Comparison of ENCODE assay signal across 8 cellular contexts in genomic region chr1:204072951-204073836, GRCh38. TPM values are rescaled to one million over a fixed set of nuclear protein-coding genes. Genes with fewer than 3 reads are reported as not detected.
DNase-seq lines count a peak whose midpoint lies in the region; ATAC-seq, FAIRE-seq and TF ChIP-seq lines count a peak whose summit lies in the region.

Gene SOX13 (plus strand): TSS chr1:204073115. CDS start chr1:204112916, 39,801 bp downstream.

- H3K36me3 ChIP-seq in A673 (ENCODE audit: insufficient read depth, low read length, poor library complexity, severe bottlenecking), result no peaks in the 10 kb centered on the region
- H3K36me3 ChIP-seq in muscle layer of duodenum (ENCODE audit: control insufficient read depth in 1 of 2, insufficient read depth in 2 of 2, low read length in 2 of 2), result no peaks in the 10 kb centered on the region

- H3K4me3 Mint-ChIP-seq in type B pancreatic cell, result peak within 1 kb of the TSS; percentile 99

- H3K9me3 ChIP-seq in A673 (ENCODE audit: low read depth, low read length, poor library complexity, severe bottlenecking) (no peaks in the 10 kb centered on the region), muscle layer of duodenum (ENCODE audit: control insufficient read depth in 1 of 2, low read length in 2 of 2) (no peaks in the 10 kb centered on the region)

- no peak for ATAC-seq in HG03520 (IDR thresholded peaks at IDR 0.05; ENCODE audit: unreplicated experiment)

- CTCF ChIA-PET in A673 (lab: Charles Lee), result interaction anchor here (0.5 to 1.2 kb wide), 2 partner anchors 38 to 202 kb away, joined by 3 to 9 read pairs; no protein-coding TSS in a partner anchor

- H3K4me3 ChIP-seq in A673 (ENCODE audit: low read depth, low read length, poor library complexity, severe bottlenecking), result peak within 1 kb of the TSS; percentile 79
- H3K4me3 ChIP-seq in fibroblast of villous mesenchyme (ENCODE audit: low read depth, low read length), result peak within 1 kb of the TSS; percentile 91
- H3K4me3 ChIP-seq in muscle layer of duodenum (ENCODE audit: low read depth in 1 of 2, low read length in 2 of 2), result peak within 1 kb of the TSS; percentile 70 to 89

- H3K36me3 Mint-ChIP-seq in type B pancreatic cell, result no peaks in the 10 kb centered on the region

- no peaks in the 10 kb centered on the region for H3K27me3 ChIP-seq in A673 (replicated peaks; ENCODE audit: insufficient read depth, low read depth, low read length, poor library complexity)
- no peaks in the 10 kb centered on the region for H3K27me3 ChIP-seq in muscle layer of duodenum (ENCODE audit: low read depth, low read length)

- peaks cover 25% of the 10 kb centered on the region for H3K4me1 Mint-ChIP-seq in type B pancreatic cell (ENCODE audit: unreplicated experiment)

- peak within 1 kb of the TSS; percentile 93 for H3K27ac Mint-ChIP-seq in type B pancreatic cell

- intact Hi-C loops in A673 (cut with micrococcal nuclease; ENCODE audit: unreplicated experiment), result loop anchor here (5.0 kb wide), 1 partner anchor 201 kb away; no protein-coding TSS in a partner anchor

- peak; percentile 97 for TF ChIP-seq POLR2A in H54 (IDR thresholded peaks at IDR 0.05; ENCODE audit: low read depth, low read length)

- POLR2A ChIA-PET in A673 (lab: Charles Lee; ENCODE audit: low non-redundant PET), result interaction anchor here (0.6 kb wide), 2 partner anchors 207 to 359 kb away, joined by 7 to 10 read pairs; no protein-coding TSS in a partner anchor

- BruUV-seq in A673 (replicated peaks; lab: Mats Ljungman, UMichigan), result no TSS peak

- H3K27ac ChIP-seq in A673 (ENCODE audit: low read depth, low read length, poor library complexity, severe bottlenecking), result peak within 1 kb of the TSS; percentile 37
- peak within 1 kb of the TSS; percentile 31 for H3K27ac ChIP-seq in muscle layer of duodenum (ENCODE audit: low read length)

- H3K4me1 ChIP-seq in A673 (ENCODE audit: insufficient read depth, low read length, poor library complexity, severe bottlenecking), result peaks cover 7% of the 10 kb centered on the region
- peaks cover 0 to 21% of the 10 kb centered on the region in 2 donors for H3K4me1 ChIP-seq in muscle layer of duodenum (ENCODE audit: control insufficient read depth in 1 of 2, insufficient read depth in 2 of 2, low read length in 2 of 2)

- no peak for FAIRE-seq in H54 (lab: Jason Lieb, UNC)

- H3K9me3 Mint-ChIP-seq in type B pancreatic cell, result no peaks in the 10 kb centered on the region

- no peaks in the 10 kb centered on the region for H3K27me3 Mint-ChIP-seq in type B pancreatic cell

- TF ChIP-seq CTCF in A673 (conservative IDR thresholded peaks at IDR 0.05; ENCODE audit: low read depth, low read length) (no peak), fibroblast of villous mesenchyme (IDR thresholded peaks at IDR 0.05; ENCODE audit: insufficient read depth, low read depth, low read length) (peak; percentile 13), type B pancreatic cell (conservative IDR thresholded peaks at IDR 0.05) (peak; percentile 20)

- DNase-seq in A673 (ENCODE audit: low spot score) (peak; percentile 87), H54 (ENCODE audit: insufficient read length, low spot score) (peak; percentile 88), NCI-H526 (lab: John Stamatoyannopoulos, UW) (peak; percentile 70 to 91), activated gamma-delta T cell treated with Interleukin-2 at 50 U/mL for 16 hours (peak; percentile 16), fibroblast of villous mesenchyme (ENCODE audit: low read depth) (peak; percentile 93), type B pancreatic cell (ENCODE audit: extremely low spot score, unreplicated experiment) (no peak)

RNA-seq across cellular contexts. Expression of gene SOX13, which starts in this region (rescaled TPM):
- total RNA-seq in A673 (2021), result 9.4 and 11.5 TPM in 2 replicates
- 11.6 and 14.7 TPM in 2 replicates for total RNA-seq in fibroblast of villous mesenchyme
- 38.5 and 39.4 TPM in 2 replicates for total RNA-seq in type B pancreatic cell (ENCODE audit: low replicate concordance)
